Comparison of ENCODE assay signal across 1 cellular context in the genomic region with DNA sequence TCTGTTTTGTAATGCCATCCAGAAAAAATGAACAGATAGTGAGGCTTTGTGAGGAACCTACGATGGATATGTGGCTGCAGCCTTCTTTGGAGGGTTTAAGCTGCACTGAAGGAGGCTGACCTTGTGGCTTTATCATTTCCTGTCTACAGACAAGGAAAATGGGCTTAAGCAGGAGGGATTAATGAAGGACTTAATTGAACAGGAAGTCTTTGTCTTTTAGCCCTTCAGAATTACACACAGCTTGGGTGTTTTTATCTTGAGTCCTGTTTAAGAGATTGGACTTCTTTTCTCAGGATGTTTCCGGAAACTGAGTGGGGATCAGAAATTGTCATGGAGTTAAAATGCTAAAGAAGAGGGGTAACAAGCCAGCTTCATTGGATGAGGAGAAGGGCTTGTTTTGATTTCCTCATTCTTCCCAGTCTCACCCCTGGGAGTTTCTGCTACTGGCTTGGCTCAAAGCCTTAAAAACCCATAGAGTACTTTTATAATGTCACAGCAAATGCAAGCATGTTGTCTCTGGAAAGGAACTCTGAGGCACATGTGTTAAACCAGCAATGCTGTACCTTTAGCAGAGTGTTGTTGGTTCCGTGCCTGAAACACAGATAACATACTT.
TF ChIP-seq lines count a peak whose summit lies in the region.

No MANE protein-coding gene starts in this region.

TF ChIP-seq in H1, 55 proteins besides CTCF, POLR2A, EP300 and RAD21:
- 0 out of 2 replicates have a peak, but pooled peaks have one; percentile 41 for TF ChIP-seq POLR2AphosphoS5 (IDR thresholded peaks at IDR 0.05; ENCODE audit: low read depth, low read length)
- no peak for TF ChIP-seq CREB1 (IDR thresholded peaks at IDR 0.05)
